1 cellular context compared by ENCODE assay signal in the genomic region with DNA sequence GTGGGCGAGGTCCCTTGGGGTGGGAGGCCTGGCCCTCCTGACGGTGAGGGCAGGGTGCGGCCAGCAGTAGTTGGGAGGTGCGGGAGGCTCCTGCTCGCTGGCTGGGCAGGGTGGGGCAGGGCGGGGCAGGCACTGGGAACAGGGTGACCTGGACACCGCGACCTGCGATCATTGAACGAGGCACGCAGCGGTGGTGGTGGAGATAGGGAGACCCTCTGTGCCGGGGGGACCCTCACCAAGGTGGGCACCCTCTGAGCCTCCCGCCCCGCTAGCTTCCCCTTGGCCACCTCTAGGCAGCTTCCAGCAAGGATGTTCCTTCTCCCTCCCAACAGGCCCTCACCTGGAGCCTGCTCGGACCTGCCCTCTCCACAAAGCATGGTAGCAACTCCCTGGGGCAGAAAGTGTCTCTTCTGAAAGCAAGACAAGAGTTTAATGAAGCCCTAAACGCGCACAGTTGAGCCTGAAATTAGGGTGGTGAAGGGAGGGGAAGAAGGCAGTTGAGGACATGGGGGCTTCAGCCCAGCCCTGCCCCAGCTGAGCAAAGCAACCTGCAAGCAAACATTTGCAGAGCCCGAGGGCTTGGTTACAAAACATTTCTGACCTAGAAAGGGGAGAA.
TF ChIP-seq lines count a peak whose summit lies in the region.

No MANE protein-coding gene starts in this region.

TF ChIP-seq in H1, 55 proteins besides CTCF, POLR2A, EP300 and RAD21 (continued from another document):
- TF ChIP-seq, protein P1, sequence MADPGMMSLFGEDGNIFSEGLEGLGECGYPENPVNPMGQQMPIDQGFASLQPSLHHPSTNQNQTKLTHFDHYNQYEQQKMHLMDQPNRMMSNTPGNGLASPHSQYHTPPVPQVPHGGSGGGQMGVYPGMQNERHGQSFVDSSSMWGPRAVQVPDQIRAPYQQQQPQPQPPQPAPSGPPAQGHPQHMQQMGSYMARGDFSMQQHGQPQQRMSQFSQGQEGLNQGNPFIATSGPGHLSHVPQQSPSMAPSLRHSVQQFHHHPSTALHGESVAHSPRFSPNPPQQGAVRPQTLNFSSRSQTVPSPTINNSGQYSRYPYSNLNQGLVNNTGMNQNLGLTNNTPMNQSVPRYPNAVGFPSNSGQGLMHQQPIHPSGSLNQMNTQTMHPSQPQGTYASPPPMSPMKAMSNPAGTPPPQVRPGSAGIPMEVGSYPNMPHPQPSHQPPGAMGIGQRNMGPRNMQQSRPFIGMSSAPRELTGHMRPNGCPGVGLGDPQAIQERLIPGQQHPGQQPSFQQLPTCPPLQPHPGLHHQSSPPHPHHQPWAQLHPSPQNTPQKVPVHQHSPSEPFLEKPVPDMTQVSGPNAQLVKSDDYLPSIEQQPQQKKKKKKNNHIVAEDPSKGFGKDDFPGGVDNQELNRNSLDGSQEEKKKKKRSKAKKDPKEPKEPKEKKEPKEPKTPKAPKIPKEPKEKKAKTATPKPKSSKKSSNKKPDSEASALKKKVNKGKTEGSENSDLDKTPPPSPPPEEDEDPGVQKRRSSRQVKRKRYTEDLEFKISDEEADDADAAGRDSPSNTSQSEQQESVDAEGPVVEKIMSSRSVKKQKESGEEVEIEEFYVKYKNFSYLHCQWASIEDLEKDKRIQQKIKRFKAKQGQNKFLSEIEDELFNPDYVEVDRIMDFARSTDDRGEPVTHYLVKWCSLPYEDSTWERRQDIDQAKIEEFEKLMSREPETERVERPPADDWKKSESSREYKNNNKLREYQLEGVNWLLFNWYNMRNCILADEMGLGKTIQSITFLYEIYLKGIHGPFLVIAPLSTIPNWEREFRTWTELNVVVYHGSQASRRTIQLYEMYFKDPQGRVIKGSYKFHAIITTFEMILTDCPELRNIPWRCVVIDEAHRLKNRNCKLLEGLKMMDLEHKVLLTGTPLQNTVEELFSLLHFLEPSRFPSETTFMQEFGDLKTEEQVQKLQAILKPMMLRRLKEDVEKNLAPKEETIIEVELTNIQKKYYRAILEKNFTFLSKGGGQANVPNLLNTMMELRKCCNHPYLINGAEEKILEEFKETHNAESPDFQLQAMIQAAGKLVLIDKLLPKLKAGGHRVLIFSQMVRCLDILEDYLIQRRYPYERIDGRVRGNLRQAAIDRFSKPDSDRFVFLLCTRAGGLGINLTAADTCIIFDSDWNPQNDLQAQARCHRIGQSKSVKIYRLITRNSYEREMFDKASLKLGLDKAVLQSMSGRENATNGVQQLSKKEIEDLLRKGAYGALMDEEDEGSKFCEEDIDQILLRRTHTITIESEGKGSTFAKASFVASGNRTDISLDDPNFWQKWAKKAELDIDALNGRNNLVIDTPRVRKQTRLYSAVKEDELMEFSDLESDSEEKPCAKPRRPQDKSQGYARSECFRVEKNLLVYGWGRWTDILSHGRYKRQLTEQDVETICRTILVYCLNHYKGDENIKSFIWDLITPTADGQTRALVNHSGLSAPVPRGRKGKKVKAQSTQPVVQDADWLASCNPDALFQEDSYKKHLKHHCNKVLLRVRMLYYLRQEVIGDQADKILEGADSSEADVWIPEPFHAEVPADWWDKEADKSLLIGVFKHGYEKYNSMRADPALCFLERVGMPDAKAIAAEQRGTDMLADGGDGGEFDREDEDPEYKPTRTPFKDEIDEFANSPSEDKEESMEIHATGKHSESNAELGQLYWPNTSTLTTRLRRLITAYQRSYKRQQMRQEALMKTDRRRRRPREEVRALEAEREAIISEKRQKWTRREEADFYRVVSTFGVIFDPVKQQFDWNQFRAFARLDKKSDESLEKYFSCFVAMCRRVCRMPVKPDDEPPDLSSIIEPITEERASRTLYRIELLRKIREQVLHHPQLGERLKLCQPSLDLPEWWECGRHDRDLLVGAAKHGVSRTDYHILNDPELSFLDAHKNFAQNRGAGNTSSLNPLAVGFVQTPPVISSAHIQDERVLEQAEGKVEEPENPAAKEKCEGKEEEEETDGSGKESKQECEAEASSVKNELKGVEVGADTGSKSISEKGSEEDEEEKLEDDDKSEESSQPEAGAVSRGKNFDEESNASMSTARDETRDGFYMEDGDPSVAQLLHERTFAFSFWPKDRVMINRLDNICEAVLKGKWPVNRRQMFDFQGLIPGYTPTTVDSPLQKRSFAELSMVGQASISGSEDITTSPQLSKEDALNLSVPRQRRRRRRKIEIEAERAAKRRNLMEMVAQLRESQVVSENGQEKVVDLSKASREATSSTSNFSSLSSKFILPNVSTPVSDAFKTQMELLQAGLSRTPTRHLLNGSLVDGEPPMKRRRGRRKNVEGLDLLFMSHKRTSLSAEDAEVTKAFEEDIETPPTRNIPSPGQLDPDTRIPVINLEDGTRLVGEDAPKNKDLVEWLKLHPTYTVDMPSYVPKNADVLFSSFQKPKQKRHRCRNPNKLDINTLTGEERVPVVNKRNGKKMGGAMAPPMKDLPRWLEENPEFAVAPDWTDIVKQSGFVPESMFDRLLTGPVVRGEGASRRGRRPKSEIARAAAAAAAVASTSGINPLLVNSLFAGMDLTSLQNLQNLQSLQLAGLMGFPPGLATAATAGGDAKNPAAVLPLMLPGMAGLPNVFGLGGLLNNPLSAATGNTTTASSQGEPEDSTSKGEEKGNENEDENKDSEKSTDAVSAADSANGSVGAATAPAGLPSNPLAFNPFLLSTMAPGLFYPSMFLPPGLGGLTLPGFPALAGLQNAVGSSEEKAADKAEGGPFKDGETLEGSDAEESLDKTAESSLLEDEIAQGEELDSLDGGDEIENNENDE (IDR thresholded peaks at IDR 0.05; ENCODE audit: insufficient replicate concordance, low read length), result no peak
- no peak for TF ChIP-seq BCL11A (IDR thresholded peaks at IDR 0.05; ENCODE audit: low read depth in 2 of 2, low read length in 2 of 2)
- no peak for TF ChIP-seq TAF1 (IDR thresholded peaks at IDR 0.05; ENCODE audit: low read depth, low read length)
- no peak for TF ChIP-seq SP4 (IDR thresholded peaks at IDR 0.05; ENCODE audit: low read length)
- TF ChIP-seq CEBPB (IDR thresholded peaks at IDR 0.05; ENCODE audit: low read depth, low read length), result no peak
- no peak for TF ChIP-seq SP2 (IDR thresholded peaks at IDR 0.05; ENCODE audit: low read length)
- no peak for TF ChIP-seq KDM1A (IDR thresholded peaks at IDR 0.05; ENCODE audit: borderline replicate concordance, low read length)
- TF ChIP-seq KDM4A (IDR thresholded peaks at IDR 0.05; ENCODE audit: low read depth, low read length, severe bottlenecking), result no peak
- no peak for TF ChIP-seq NRF1 (IDR thresholded peaks at IDR 0.05; ENCODE audit: low read depth, low read length)
- TF ChIP-seq RBBP5 (IDR thresholded peaks at IDR 0.05; ENCODE audit: borderline replicate concordance, low read depth, low read length), result no peak
- no peak for TF ChIP-seq POU5F1 (IDR thresholded peaks at IDR 0.05; ENCODE audit: low read depth, low read length)
- no peak for TF ChIP-seq HDAC2 (IDR thresholded peaks at IDR 0.05; ENCODE audit: borderline replicate concordance in 1 of 2, low read depth in 2 of 2, low read length in 2 of 2)
- no peak for TF ChIP-seq JUND (IDR thresholded peaks at IDR 0.05; ENCODE audit: low read length)
